8 cellular contexts compared by ENCODE assay signal in the genomic region with DNA sequence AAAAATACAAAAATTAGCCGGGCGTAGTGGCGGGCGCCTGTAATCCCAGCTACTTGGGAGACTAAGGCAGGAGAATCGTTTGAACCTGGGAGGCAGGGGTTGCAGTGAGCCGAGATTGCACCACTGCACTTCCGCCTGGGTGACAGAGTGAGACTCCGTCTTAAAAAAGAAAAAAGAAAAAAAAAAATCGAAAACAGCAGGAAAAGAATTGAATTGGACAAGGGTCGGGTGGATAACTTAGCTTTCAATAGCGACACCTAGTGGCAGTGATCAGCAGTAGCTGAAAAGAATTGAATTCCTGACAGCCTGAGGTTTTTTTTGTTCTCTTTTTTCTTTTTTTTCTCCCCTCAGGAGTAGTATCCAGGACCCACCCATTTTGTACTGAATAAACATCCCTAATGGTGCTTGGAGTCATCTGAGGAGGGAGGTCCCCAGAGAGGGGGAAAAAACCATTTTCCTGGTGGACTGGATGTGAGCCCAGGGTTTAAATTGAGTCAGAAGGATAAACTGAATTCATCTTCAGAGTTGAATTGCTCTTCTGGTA. TPM values are rescaled to one million over a fixed set of nuclear protein-coding genes. Genes with fewer than 3 reads are reported as not detected.
DNase-seq lines count a peak whose midpoint lies in the region; ATAC-seq and TF ChIP-seq lines count a peak whose summit lies in the region.

No MANE protein-coding gene starts in this region.

- TF ChIP-seq CTCF in AG10803 (conservative IDR thresholded peaks at IDR 0.05; ENCODE audit: low read length), result peak; percentile 89

- DNase-seq in AG10803 (ENCODE audit: low read depth), result peak; percentile 83
- DNase-seq in NCI-H2081 (lab: John Stamatoyannopoulos, UW), result peak; percentile 80 to 87
- DNase-seq in T1000 (lab: John Stamatoyannopoulos, UW), result peak; percentile 73
- DNase-seq in cerebellum (ENCODE audit: low spot score), result peak; percentile 37
- DNase-seq in left kidney (ENCODE audit: low read depth, low spot score), result peak; percentile 87
- DNase-seq in stimulated activated CD4-positive, alpha-beta T cell treated with anti-CD3 and anti-CD28 coated beads, Interleukin-4, amount 100 ng/mL, for 24 hours, result peak; percentile 64

- ATAC-seq in GM18907 (IDR thresholded peaks at IDR 0.05; ENCODE audit: unreplicated experiment) (peak; percentile 42), HG03039 (IDR thresholded peaks at IDR 0.05; ENCODE audit: unreplicated experiment) (no peak)

- peak overlapping the region; percentile 13; the same call in 1 of the 2 replicates for H3K4me3 ChIP-seq in AG10803 (ENCODE audit: low read length)

RNA-seq across cellular contexts. Expression of a gene that starts 55.1 kb away (rescaled TPM):
- total RNA-seq in cerebellum, result 78.7 TPM

Comparison
In these comparisons a context has a peak if more than half of its experiments do, and no peak if none do; other contexts are left out.
1. DNase-seq: peak in every context shown above with its lines; median percentile 87 in left kidney; 84 in NCI-H2081; 83 in AG10803; 73 in T1000; 64 in stimulated activated CD4-positive, alpha-beta T cell treated with anti-CD3 and anti-CD28 coated beads, Interleukin-4, amount 100 ng/mL, for 24 hours; 37 in cerebellum.